8 cellular contexts compared by ENCODE assay signal in the genomic region with DNA sequence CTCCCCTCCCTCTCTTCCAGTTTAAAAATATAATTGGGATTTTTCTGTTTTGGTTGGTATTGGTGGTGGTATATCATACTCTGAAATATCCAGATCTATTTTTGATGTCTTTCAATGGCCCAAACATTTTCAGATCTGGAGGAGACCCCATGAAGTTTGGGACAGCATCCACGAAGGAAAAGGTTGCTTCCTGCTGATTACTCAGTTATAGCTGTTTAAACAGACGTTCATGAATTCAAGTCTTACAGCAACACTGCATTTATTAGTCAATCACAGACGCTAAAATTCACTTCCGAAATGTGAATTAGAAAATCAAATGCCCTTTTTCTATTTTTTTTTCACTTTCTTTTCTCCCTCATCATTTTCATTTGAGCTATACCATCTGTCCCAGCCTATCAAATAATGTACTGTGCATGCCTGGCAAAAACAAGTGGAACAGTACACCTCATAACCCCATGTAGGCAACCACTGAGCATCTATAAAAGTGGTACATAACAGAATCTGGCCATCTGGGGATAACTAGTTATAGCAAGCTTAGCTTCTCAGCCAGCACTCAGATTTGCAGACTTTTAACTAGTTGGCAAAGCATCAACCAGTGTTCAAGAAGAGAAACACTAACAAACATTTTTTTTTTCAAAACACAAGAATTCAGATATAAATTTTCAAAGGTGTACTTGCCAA.
DNase-seq lines count a peak whose midpoint lies in the region; ATAC-seq and TF ChIP-seq lines count a peak whose summit lies in the region.

No MANE protein-coding gene starts in this region.

- in situ Hi-C loops in KBM-7 (cut with MboI; ENCODE audit: low pct_unique_long_range_greater_than_20kb, low sequenced_read_pairs) = no loop called here

- no peak for TF ChIP-seq CTCF in HFFc6 (IDR thresholded peaks at IDR 0.05)

- DNase-seq in HFFc6 = no peak
- peak in 1 of 34 experiments; percentile 28 for DNase-seq in T-cell
- DNase-seq in fibroblast of peridontal ligament (ENCODE audit: extremely low read depth) = peak; percentile 45
- DNase-seq in stimulated activated effector memory CD8-positive, alpha-beta T cell treated with anti-CD3 and anti-CD28 coated beads, Interleukin-12 subunit alpha, Interleukin-12 subunit beta, amount 100 ng/mL, for 72 hours (ENCODE audit: low spot score in 2 of 2) = no peak
- no peak for DNase-seq in cerebellum (ENCODE audit: low spot score)
- DNase-seq in SIG-M5 treated with dmso at 0.1 percent for 504 hours (lab: John Stamatoyannopoulos, UW; ENCODE audit: unreplicated experiment) = no peak
- DNase-seq in KBM-7 = no peak
- no peak for DNase-seq in NCI-H1417 (lab: John Stamatoyannopoulos, UW)

- POLR2A ChIA-PET in T-cell (lab: Charles Lee) = interaction anchor here (0.6 to 1.9 kb wide), 6 partner anchors 8 to 110 kb away, joined by 3 to 10 read pairs (median 4); no protein-coding TSS in a partner anchor

- H3K9me3 Mint-ChIP-seq in HFFc6 (no peaks in the 10 kb centered on the region), T-cell (no peaks in the 10 kb centered on the region)
- peaks cover 3% of the 10 kb centered on the region for H3K9me3 Mint-ChIP-seq in stimulated activated effector memory CD8-positive, alpha-beta T cell treated with anti-CD3 and anti-CD28 coated beads, Interleukin-12 subunit alpha, Interleukin-12 subunit beta, amount 100 ng/mL, for 72 hours

- no peaks in the 10 kb centered on the region; the same call in 1 of the 2 replicates for H3K27me3 Mint-ChIP-seq in HFFc6 (ENCODE audit: insufficient read depth)
- H3K27me3 Mint-ChIP-seq in T-cell = no peaks in the 10 kb centered on the region

- peak in 2 of 4 experiments; percentile 26 to 53 for ATAC-seq in T-cell (replicated peaks in 1 of 4)
- ATAC-seq in stimulated activated effector memory CD8-positive, alpha-beta T cell treated with anti-CD3 and anti-CD28 coated beads, Interleukin-12 subunit alpha, Interleukin-12 subunit beta, amount 100 ng/mL, for 72 hours = peak; percentile 35

- H3K36me3 Mint-ChIP-seq in HFFc6 (ENCODE audit: low read depth) (peaks cover 10% of the 10 kb centered on the region; the same call in 1 of the 2 replicates), T-cell (peaks cover 28% of the 10 kb centered on the region)
- H3K36me3 Mint-ChIP-seq in stimulated activated effector memory CD8-positive, alpha-beta T cell treated with anti-CD3 and anti-CD28 coated beads, Interleukin-12 subunit alpha, Interleukin-12 subunit beta, amount 100 ng/mL, for 72 hours = peaks cover 40% of the 10 kb centered on the region

- CTCF ChIA-PET in T-cell (lab: Charles Lee) = interaction anchor here (0.7 to 2.2 kb wide), 7 partner anchors 12 to 86 kb away, joined by 3 to 11 read pairs (median 5); no protein-coding TSS in a partner anchor

- H3K4me3 Mint-ChIP-seq in HFFc6 = no peak overlapping the region
- peak overlapping the region; percentile 80 to 82 (median 82) for H3K4me3 Mint-ChIP-seq in T-cell
- H3K4me3 Mint-ChIP-seq in stimulated activated effector memory CD8-positive, alpha-beta T cell treated with anti-CD3 and anti-CD28 coated beads, Interleukin-12 subunit alpha, Interleukin-12 subunit beta, amount 100 ng/mL, for 72 hours = peak overlapping the region; percentile 75

- H3K27ac Mint-ChIP-seq in HFFc6 = peak overlapping the region; percentile 48; the same call in 1 of the 2 replicates
- H3K27ac Mint-ChIP-seq in T-cell = peak overlapping the region; percentile 85 to 94
- H3K27ac Mint-ChIP-seq in stimulated activated effector memory CD8-positive, alpha-beta T cell treated with anti-CD3 and anti-CD28 coated beads, Interleukin-12 subunit alpha, Interleukin-12 subunit beta, amount 100 ng/mL, for 72 hours = peak overlapping the region; percentile 97

- H3K4me1 Mint-ChIP-seq in HFFc6 (ENCODE audit: low read depth) (peaks cover 55% of the 10 kb centered on the region), T-cell (peaks cover 81 to 84% (median 82%) of the 10 kb centered on the region in 3 donors)
- peaks cover 78% of the 10 kb centered on the region for H3K4me1 Mint-ChIP-seq in stimulated activated effector memory CD8-positive, alpha-beta T cell treated with anti-CD3 and anti-CD28 coated beads, Interleukin-12 subunit alpha, Interleukin-12 subunit beta, amount 100 ng/mL, for 72 hours
